Comparison of ENCODE assay signal across 12 cellular contexts in the genomic region with DNA sequence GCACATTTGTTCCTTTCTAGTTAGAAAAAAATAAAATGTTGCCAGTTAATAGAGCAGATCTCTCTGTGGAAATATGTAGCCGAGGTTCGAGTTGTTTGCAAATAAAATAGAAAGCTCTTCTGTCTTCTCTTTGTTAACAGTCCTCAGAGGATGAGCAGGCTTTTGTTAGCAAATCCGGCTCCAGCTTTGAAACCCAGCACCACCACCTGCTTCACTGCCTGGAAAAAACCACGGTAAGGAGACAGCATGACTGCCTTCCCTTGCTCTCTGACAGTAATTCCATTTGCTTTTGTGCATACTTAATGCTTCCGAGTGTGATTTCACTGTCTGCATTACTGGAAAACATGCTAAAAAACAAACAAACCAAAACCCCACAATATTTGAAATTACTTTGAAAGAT.
A peak's percentile ranks its signal among the peaks of the same experiment; 100 is the strongest.
DNase-seq lines count a peak whose midpoint lies in the region; ATAC-seq and TF ChIP-seq lines count a peak whose summit lies in the region.
"Had no signal": no experiment of that assay in that cellular context is flagged by ENCODE, and none has a peak within 500 bp of the region (broad histone marks: within the 10 kb centered on the region; RNA-seq: fewer than 3 reads in every experiment).

No MANE protein-coding gene starts in this region.

- intact Hi-C loops in Right ventricle myocardium inferior (cut with DNase I) (no loop called here), left lung (cut with DNase I) (no loop called here)
- intact Hi-C loops in activated CD4-positive, alpha-beta memory T cell treated with anti-CD3 and anti-CD28 coated beads for 36 hours (cut with micrococcal nuclease): no loop called here

- CTCF ChIA-PET in activated CD4-positive, alpha-beta memory T cell treated with anti-CD3 and anti-CD28 coated beads for 36 hours (lab: Charles Lee): no interaction called here

- H3K9me3 ChIP-seq in HUES48 (ENCODE audit: control insufficient read depth, insufficient read depth, low read length): no peaks in the 10 kb centered on the region
- no peaks in the 10 kb centered on the region for H3K9me3 ChIP-seq in left lung
- H3K9me3 ChIP-seq: adrenal gland, BLaER1, lower lobe of right lung, MG63 had no signal

- ATAC-seq in GM19452 (IDR thresholded peaks at IDR 0.05; ENCODE audit: unreplicated experiment): no peak
- no peak for ATAC-seq in Right ventricle myocardium inferior
- ATAC-seq in left lung: no peak
- ATAC-seq: lower lobe of right lung had no signal

- peak overlapping the region; percentile 19 for H3K27ac ChIP-seq in HUES48 (ENCODE audit: low read depth, low read length)
- H3K27ac ChIP-seq in left lung: no peak overlapping the region
- H3K27ac ChIP-seq: adrenal gland, BLaER1, lower lobe of right lung had no signal

- no peaks in the 10 kb centered on the region for H3K36me3 Mint-ChIP-seq in nephron progenitor cell (ENCODE audit: low read depth)
- H3K36me3 Mint-ChIP-seq in activated CD4-positive, alpha-beta memory T cell treated with anti-CD3 and anti-CD28 coated beads for 36 hours: no peaks in the 10 kb centered on the region

- DNase-seq in NCI-H345 treated with DMSO at 0.1 percent for 48 hours (lab: John Stamatoyannopoulos, UW; ENCODE audit: unreplicated experiment) (peak; percentile 82), cerebellar cortex (ENCODE audit: low spot score) (peak; percentile 93), nephron progenitor cell (peak; percentile 15), Right ventricle myocardium inferior (ENCODE audit: missing footprints) (no peak), left lung (no peak)
- DNase-seq in activated CD4-positive, alpha-beta memory T cell treated with anti-CD3 and anti-CD28 coated beads for 36 hours: no peak
- DNase-seq: adrenal gland, lower lobe of right lung, MG63 had no signal

- peaks cover 41% of the 10 kb centered on the region for H3K4me1 ChIP-seq in HUES48 (ENCODE audit: control insufficient read depth, insufficient read depth, low read length)
- H3K4me1 ChIP-seq in left lung: no peaks in the 10 kb centered on the region
- H3K4me1 ChIP-seq: adrenal gland, BLaER1, lower lobe of right lung had no signal

- no peaks in the 10 kb centered on the region for H3K9me3 Mint-ChIP-seq in nephron progenitor cell
- no peaks in the 10 kb centered on the region for H3K9me3 Mint-ChIP-seq in activated CD4-positive, alpha-beta memory T cell treated with anti-CD3 and anti-CD28 coated beads for 36 hours

- peaks cover 13% of the 10 kb centered on the region for H3K4me1 Mint-ChIP-seq in nephron progenitor cell
- H3K4me1 Mint-ChIP-seq in activated CD4-positive, alpha-beta memory T cell treated with anti-CD3 and anti-CD28 coated beads for 36 hours (ENCODE audit: low read depth): no peaks in the 10 kb centered on the region

- H3K4me3 ChIP-seq in HUES48 (ENCODE audit: low read depth, low read length) (no peak overlapping the region), left lung (no peak overlapping the region)
- H3K4me3 ChIP-seq: adrenal gland, BLaER1, lower lobe of right lung, MG63 had no signal

- H3K36me3 ChIP-seq in HUES48 (ENCODE audit: control insufficient read depth, insufficient read depth, low read length): no peaks in the 10 kb centered on the region
- H3K36me3 ChIP-seq in left lung: no peaks in the 10 kb centered on the region
- H3K36me3 ChIP-seq: adrenal gland, BLaER1, lower lobe of right lung, MG63 had no signal

- H3K27ac Mint-ChIP-seq in nephron progenitor cell: no peak overlapping the region
- H3K27ac Mint-ChIP-seq in activated CD4-positive, alpha-beta memory T cell treated with anti-CD3 and anti-CD28 coated beads for 36 hours: no peak overlapping the region

- TF ChIP-seq CTCF in nephron progenitor cell (IDR thresholded peaks at IDR 0.05) (no peak), left lung (IDR thresholded peaks at IDR 0.05) (no peak)

- no peaks in the 10 kb centered on the region for H3K27me3 ChIP-seq in HUES48 (ENCODE audit: control insufficient read depth, insufficient read depth, low read length)
- no peaks in the 10 kb centered on the region for H3K27me3 ChIP-seq in left lung
- H3K27me3 ChIP-seq: adrenal gland, BLaER1, MG63 had no signal

- POLR2A ChIA-PET in activated CD4-positive, alpha-beta memory T cell treated with anti-CD3 and anti-CD28 coated beads for 36 hours (lab: Charles Lee): no interaction called here

- H3K9ac ChIP-seq in HUES48 (ENCODE audit: low read depth, low read length): no peak overlapping the region
- H3K9ac ChIP-seq: BLaER1 had no signal

- peak overlapping the region; percentile 3 for H3K4me3 Mint-ChIP-seq in nephron progenitor cell
- H3K4me3 Mint-ChIP-seq in activated CD4-positive, alpha-beta memory T cell treated with anti-CD3 and anti-CD28 coated beads for 36 hours: no peak overlapping the region

- H3K27me3 Mint-ChIP-seq in nephron progenitor cell (ENCODE audit: low read depth, poor library complexity): no peaks in the 10 kb centered on the region
- peaks cover 5% of the 10 kb centered on the region for H3K27me3 Mint-ChIP-seq in activated CD4-positive, alpha-beta memory T cell treated with anti-CD3 and anti-CD28 coated beads for 36 hours

Comparison
In these comparisons a context has a peak if more than half of its experiments do, and no peak if none do; other contexts are left out.
1. DNase-seq: peak in NCI-H345 treated with DMSO at 0.1 percent for 48 hours (single experiment), cerebellar cortex (single experiment) and nephron progenitor cell (single experiment); none in Right ventricle myocardium inferior (single experiment), left lung (0 of 2) and activated CD4-positive, alpha-beta memory T cell treated with anti-CD3 and anti-CD28 coated beads for 36 hours (single experiment).